2 cellular contexts compared by ENCODE assay signal in the genomic region with DNA sequence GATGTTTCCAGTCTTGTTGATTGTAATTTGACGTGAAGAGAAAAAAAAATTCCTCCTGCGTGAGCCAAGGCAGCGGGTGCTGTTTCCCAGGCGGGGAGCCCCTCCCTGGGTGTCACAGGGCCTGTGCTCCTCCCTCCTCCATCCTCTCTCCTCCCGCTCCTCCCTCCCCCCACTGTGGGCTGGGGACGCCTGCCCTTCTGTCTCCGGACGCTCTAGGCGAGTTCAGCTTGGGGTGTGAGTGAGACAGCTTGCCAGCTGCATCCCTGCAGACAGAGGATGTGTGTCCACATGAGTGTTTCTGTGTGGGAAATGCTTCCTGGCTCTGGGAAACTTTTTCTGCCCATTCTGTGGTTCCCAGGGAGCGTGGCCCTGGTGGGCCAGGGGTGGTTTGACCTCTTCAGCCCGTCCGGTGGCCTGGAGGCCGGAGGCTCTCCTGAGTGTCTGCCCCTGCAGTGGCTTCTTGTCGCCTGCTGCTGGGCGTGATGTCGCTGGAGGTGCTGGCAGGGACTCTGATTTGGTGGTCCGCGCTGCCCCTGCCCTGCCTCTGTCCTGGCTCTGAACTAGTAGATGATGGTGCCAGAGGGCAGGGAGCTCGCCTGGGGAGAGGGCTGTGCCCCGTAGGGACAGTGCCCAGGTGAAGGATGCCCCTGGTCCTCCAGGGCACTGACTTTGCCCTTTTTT.
TF ChIP-seq lines count a peak whose summit lies in the region.

No MANE protein-coding gene starts in this region.

TF ChIP-seq in SK-N-SH, 30 proteins besides CTCF, POLR2A, EP300 and RAD21 (continued from another document):
- TF ChIP-seq, protein P1, sequence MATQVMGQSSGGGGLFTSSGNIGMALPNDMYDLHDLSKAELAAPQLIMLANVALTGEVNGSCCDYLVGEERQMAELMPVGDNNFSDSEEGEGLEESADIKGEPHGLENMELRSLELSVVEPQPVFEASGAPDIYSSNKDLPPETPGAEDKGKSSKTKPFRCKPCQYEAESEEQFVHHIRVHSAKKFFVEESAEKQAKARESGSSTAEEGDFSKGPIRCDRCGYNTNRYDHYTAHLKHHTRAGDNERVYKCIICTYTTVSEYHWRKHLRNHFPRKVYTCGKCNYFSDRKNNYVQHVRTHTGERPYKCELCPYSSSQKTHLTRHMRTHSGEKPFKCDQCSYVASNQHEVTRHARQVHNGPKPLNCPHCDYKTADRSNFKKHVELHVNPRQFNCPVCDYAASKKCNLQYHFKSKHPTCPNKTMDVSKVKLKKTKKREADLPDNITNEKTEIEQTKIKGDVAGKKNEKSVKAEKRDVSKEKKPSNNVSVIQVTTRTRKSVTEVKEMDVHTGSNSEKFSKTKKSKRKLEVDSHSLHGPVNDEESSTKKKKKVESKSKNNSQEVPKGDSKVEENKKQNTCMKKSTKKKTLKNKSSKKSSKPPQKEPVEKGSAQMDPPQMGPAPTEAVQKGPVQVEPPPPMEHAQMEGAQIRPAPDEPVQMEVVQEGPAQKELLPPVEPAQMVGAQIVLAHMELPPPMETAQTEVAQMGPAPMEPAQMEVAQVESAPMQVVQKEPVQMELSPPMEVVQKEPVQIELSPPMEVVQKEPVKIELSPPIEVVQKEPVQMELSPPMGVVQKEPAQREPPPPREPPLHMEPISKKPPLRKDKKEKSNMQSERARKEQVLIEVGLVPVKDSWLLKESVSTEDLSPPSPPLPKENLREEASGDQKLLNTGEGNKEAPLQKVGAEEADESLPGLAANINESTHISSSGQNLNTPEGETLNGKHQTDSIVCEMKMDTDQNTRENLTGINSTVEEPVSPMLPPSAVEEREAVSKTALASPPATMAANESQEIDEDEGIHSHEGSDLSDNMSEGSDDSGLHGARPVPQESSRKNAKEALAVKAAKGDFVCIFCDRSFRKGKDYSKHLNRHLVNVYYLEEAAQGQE (IDR thresholded peaks at IDR 0.05; ENCODE audit: low read depth, low read length): no peak
- TF ChIP-seq, protein P2, sequence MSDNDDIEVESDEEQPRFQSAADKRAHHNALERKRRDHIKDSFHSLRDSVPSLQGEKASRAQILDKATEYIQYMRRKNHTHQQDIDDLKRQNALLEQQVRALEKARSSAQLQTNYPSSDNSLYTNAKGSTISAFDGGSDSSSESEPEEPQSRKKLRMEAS (IDR thresholded peaks at IDR 0.05; ENCODE audit: low read depth): no peak
- TF ChIP-seq CHD2 (IDR thresholded peaks at IDR 0.05; ENCODE audit: low read length, partially characterized antibody) (no peak), MXI1 (IDR thresholded peaks at IDR 0.05; ENCODE audit: low read depth, low read length) (no peak), MEF2A (IDR thresholded peaks at IDR 0.05; ENCODE audit: borderline replicate concordance, low read depth) (no peak), FOXM1 (IDR thresholded peaks at IDR 0.05; ENCODE audit: low read depth) (no peak), FOSL2 (IDR thresholded peaks at IDR 0.05; ENCODE audit: borderline replicate concordance, low read depth) (no peak), GATA2 (CRISPR knock-in tag; IDR thresholded peaks at IDR 0.05) (no peak), GABPA (IDR thresholded peaks at IDR 0.05; ENCODE audit: low read depth) (no peak), EZH2phosphoT487 (IDR thresholded peaks at IDR 0.05; ENCODE audit: borderline replicate concordance, low read depth) (no peak), NFIC (IDR thresholded peaks at IDR 0.05; ENCODE audit: borderline replicate concordance) (no peak), RFX5 (IDR thresholded peaks at IDR 0.05; ENCODE audit: low read length) (no peak), JUND (IDR thresholded peaks at IDR 0.05) (no peak), POLR2AphosphoS5 (IDR thresholded peaks at IDR 0.05; ENCODE audit: low read depth, low read length) (no peak), YY1 (IDR thresholded peaks at IDR 0.05; ENCODE audit: low read depth) (no peak)
- TF ChIP-seq, protein P3, sequence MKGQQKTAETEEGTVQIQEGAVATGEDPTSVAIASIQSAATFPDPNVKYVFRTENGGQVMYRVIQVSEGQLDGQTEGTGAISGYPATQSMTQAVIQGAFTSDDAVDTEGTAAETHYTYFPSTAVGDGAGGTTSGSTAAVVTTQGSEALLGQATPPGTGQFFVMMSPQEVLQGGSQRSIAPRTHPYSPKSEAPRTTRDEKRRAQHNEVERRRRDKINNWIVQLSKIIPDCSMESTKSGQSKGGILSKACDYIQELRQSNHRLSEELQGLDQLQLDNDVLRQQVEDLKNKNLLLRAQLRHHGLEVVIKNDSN (IDR thresholded peaks at IDR 0.05; ENCODE audit: borderline replicate concordance, low read depth): no peak
TF ChIP-seq in SK-N-SH: peak in this region for 0.

TF ChIP-seq in SK-N-SH treated with all-trans-retinoic acid at 6 μM for 48 hours, 23 proteins besides CTCF, POLR2A, EP300 and RAD21 (continued from another document):
- TF ChIP-seq, protein P4, sequence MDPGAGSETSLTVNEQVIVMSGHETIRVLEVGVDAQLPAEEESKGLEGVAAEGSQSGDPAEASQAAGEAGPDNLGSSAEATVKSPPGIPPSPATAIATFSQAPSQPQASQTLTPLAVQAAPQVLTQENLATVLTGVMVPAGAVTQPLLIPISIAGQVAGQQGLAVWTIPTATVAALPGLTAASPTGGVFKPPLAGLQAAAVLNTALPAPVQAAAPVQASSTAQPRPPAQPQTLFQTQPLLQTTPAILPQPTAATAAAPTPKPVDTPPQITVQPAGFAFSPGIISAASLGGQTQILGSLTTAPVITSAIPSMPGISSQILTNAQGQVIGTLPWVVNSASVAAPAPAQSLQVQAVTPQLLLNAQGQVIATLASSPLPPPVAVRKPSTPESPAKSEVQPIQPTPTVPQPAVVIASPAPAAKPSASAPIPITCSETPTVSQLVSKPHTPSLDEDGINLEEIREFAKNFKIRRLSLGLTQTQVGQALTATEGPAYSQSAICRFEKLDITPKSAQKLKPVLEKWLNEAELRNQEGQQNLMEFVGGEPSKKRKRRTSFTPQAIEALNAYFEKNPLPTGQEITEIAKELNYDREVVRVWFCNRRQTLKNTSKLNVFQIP (CRISPR knock-in tag; IDR thresholded peaks at IDR 0.05; ENCODE audit: borderline replicate concordance, low read depth): no peak
- TF ChIP-seq, protein P5, sequence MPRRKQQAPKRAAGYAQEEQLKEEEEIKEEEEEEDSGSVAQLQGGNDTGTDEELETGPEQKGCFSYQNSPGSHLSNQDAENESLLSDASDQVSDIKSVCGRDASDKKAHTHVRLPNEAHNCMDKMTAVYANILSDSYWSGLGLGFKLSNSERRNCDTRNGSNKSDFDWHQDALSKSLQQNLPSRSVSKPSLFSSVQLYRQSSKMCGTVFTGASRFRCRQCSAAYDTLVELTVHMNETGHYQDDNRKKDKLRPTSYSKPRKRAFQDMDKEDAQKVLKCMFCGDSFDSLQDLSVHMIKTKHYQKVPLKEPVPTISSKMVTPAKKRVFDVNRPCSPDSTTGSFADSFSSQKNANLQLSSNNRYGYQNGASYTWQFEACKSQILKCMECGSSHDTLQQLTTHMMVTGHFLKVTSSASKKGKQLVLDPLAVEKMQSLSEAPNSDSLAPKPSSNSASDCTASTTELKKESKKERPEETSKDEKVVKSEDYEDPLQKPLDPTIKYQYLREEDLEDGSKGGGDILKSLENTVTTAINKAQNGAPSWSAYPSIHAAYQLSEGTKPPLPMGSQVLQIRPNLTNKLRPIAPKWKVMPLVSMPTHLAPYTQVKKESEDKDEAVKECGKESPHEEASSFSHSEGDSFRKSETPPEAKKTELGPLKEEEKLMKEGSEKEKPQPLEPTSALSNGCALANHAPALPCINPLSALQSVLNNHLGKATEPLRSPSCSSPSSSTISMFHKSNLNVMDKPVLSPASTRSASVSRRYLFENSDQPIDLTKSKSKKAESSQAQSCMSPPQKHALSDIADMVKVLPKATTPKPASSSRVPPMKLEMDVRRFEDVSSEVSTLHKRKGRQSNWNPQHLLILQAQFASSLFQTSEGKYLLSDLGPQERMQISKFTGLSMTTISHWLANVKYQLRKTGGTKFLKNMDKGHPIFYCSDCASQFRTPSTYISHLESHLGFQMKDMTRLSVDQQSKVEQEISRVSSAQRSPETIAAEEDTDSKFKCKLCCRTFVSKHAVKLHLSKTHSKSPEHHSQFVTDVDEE (CRISPR knock-in tag; IDR thresholded peaks at IDR 0.05): no peak
- TF ChIP-seq ZNF8 (CRISPR knock-in tag; IDR thresholded peaks at IDR 0.05) (no peak), ZNF565 (CRISPR knock-in tag; conservative IDR thresholded peaks at IDR 0.05; ENCODE audit: low read depth) (no peak), TOX (CRISPR knock-in tag; IDR thresholded peaks at IDR 0.05; ENCODE audit: borderline replicate concordance) (no peak), RARB (CRISPR knock-in tag; IDR thresholded peaks at IDR 0.05) (no peak)
- TF ChIP-seq, protein P6, sequence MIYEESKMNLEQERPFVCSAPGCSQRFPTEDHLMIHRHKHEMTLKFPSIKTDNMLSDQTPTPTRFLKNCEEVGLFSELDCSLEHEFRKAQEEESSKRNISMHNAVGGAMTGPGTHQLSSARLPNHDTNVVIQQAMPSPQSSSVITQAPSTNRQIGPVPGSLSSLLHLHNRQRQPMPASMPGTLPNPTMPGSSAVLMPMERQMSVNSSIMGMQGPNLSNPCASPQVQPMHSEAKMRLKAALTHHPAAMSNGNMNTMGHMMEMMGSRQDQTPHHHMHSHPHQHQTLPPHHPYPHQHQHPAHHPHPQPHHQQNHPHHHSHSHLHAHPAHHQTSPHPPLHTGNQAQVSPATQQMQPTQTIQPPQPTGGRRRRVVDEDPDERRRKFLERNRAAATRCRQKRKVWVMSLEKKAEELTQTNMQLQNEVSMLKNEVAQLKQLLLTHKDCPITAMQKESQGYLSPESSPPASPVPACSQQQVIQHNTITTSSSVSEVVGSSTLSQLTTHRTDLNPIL (CRISPR knock-in tag; IDR thresholded peaks at IDR 0.05; ENCODE audit: low read depth): no peak
- TF ChIP-seq, protein P7, sequence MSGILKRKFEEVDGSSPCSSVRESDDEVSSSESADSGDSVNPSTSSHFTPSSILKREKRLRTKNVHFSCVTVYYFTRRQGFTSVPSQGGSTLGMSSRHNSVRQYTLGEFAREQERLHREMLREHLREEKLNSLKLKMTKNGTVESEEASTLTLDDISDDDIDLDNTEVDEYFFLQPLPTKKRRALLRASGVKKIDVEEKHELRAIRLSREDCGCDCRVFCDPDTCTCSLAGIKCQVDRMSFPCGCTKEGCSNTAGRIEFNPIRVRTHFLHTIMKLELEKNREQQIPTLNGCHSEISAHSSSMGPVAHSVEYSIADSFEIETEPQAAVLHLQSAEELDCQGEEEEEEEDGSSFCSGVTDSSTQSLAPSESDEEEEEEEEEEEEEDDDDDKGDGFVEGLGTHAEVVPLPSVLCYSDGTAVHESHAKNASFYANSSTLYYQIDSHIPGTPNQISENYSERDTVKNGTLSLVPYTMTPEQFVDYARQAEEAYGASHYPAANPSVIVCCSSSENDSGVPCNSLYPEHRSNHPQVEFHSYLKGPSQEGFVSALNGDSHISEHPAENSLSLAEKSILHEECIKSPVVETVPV (CRISPR knock-in tag; IDR thresholded peaks at IDR 0.05): no peak
TF ChIP-seq in SK-N-SH treated with all-trans-retinoic acid at 6 μM for 48 hours: peak in this region for 0.
